21 cellular contexts compared by ENCODE assay signal in the genomic region with DNA sequence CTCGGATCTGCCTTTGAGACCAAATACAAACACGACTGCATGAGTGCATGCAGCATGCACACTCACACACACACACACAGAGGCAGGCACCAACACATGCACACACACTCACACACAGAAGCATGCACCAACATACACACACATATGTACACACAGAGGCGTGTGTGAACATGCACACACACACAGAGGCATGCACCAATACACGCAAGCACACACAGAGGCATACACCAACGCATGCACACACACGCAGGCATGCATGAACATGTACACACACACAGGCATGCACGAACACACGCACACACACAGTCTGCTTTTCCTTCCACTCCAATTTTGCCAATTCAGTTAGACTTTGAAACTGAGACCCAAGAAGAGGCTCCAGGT.
DNase-seq lines count a peak whose midpoint lies in the region; ATAC-seq, FAIRE-seq and TF ChIP-seq lines count a peak whose summit lies in the region.
"Had no signal": no experiment of that assay in that cellular context is flagged by ENCODE, and none has a peak within 500 bp of the region (broad histone marks: within the 10 kb centered on the region; RNA-seq: fewer than 3 reads in every experiment).

No MANE protein-coding gene starts in this region.

- H2AFZ ChIP-seq in IMR-90 (replicated peaks; ENCODE audit: low read length, poor library complexity) = peak overlapping the region; percentile 35
- H2AFZ ChIP-seq in GM12878 (ENCODE audit: control insufficient read depth, low read depth, low read length) = no peak overlapping the region

- ATAC-seq in IMR-90 (ENCODE audit: low read depth) = no peak
- ATAC-seq in GM12878 = no peak
- ATAC-seq: stimulated activated naive B cell treated with anti-CD40 and anti-IgM and Interleukin-4, amounts not matched to agents 10 μg/mL and 1 μg/mL and 100 μg/mL, for 72 hours had no signal

- POLR2A ChIA-PET in IMR-90 (lab: Charles Lee; ENCODE audit: unreplicated experiment) = interaction anchor here (0.6 kb wide), 1 partner anchor 930 kb away, joined by 11 read pairs; no protein-coding TSS in a partner anchor
- POLR2A ChIA-PET in GM12878 (lab: Charles Lee) = no interaction called here

- peak overlapping the region; percentile 8 for H3K4me3 Mint-ChIP-seq in osteocyte (ENCODE audit: unreplicated experiment)
- H3K4me3 Mint-ChIP-seq: stimulated activated naive B cell treated with anti-CD40 and anti-IgM and Interleukin-4, amounts not matched to agents 10 μg/mL and 1 μg/mL and 100 μg/mL, for 72 hours had no signal

- TF ChIP-seq POLR2A in IMR-90 (IDR thresholded peaks at IDR 0.05; ENCODE audit: low read depth, low read length) (no peak), GM12878 (IDR thresholded peaks at IDR 0.05; ENCODE audit: low read depth, low read length) (no peak), esophagus squamous epithelium (IDR thresholded peaks at IDR 0.05) (no peak)

- H3K9me1 ChIP-seq in IMR-90 (ENCODE audit: insufficient read depth, low read length) = peaks cover 34% of the 10 kb centered on the region

- H3K36me3 ChIP-seq in BLaER1 treated with 17β-estradiol and CSF1 and Interleukin-3, amounts not matched to agents 10 nM and 100 nM = no peaks in the 10 kb centered on the region
- H3K36me3 ChIP-seq in IMR-90 (ENCODE audit: control insufficient read depth, insufficient read depth, low read length) = no peaks in the 10 kb centered on the region
- no peaks in the 10 kb centered on the region for H3K36me3 ChIP-seq in GM12878 (ENCODE audit: control insufficient read depth in 2 of 2, insufficient read depth in 2 of 2, low read length in 1 of 2)
- no peaks in the 10 kb centered on the region for H3K36me3 ChIP-seq in esophagus squamous epithelium
- H3K36me3 ChIP-seq: pancreas, transverse colon had no signal

- peaks cover 0 to 6% (median 0%) of the 10 kb centered on the region in 11 experiments; a peak in 1 of 22 replicates for H4K20me1 ChIP-seq in BLaER1 treated with 17β-estradiol and CSF1 and Interleukin-3, amounts not matched to agents 10 nM and 100 nM
- H4K20me1 ChIP-seq in IMR-90 (ENCODE audit: insufficient read depth, low read length) = peaks cover 4% of the 10 kb centered on the region; the same call in 1 of the 2 replicates
- no peaks in the 10 kb centered on the region; the same call in 1 of the 2 replicates for H4K20me1 ChIP-seq in GM12878 (ENCODE audit: control insufficient read depth, insufficient read depth)

- peak overlapping the region; percentile 12; the same call in 1 of the 3 replicates for H2BK15ac ChIP-seq in IMR-90 (ENCODE audit: low read depth, low read length)

- no peaks in the 10 kb centered on the region for H3K9me3 ChIP-seq in BLaER1 treated with 17β-estradiol and CSF1 and Interleukin-3, amounts not matched to agents 10 nM and 100 nM (replicated peaks in 1 of 11)
- H3K9me3 ChIP-seq in IMR-90 (ENCODE audit: control insufficient read depth, insufficient read depth, low read length) (no peaks in the 10 kb centered on the region), GM12878 (replicated peaks; ENCODE audit: control insufficient read depth, insufficient read depth, low read length) (no peaks in the 10 kb centered on the region), esophagus squamous epithelium (no peaks in the 10 kb centered on the region)
- H3K9me3 ChIP-seq: pancreas, transverse colon had no signal

- no peaks in the 10 kb centered on the region for H3K27me3 Mint-ChIP-seq in osteocyte (ENCODE audit: unreplicated experiment)

- peaks cover 18 to 67% (median 46%) of the 10 kb centered on the region in 10 experiments for H3K4me1 ChIP-seq in BLaER1 treated with 17β-estradiol and CSF1 and Interleukin-3, amounts not matched to agents 10 nM and 100 nM
- H3K4me1 ChIP-seq in IMR-90 (ENCODE audit: control insufficient read depth, insufficient read depth, low read length) = peaks cover 46% of the 10 kb centered on the region
- H3K4me1 ChIP-seq in GM12878 (ENCODE audit: control insufficient read depth, insufficient read depth, low read length) = peaks cover 9% of the 10 kb centered on the region
- H3K4me1 ChIP-seq in esophagus squamous epithelium = peaks cover 12 to 68% (median 53%) of the 10 kb centered on the region in 3 donors
- H3K4me1 ChIP-seq: pancreas had no signal

- H3K79me1 ChIP-seq in IMR-90 (ENCODE audit: low read depth in 1 of 2, low read length in 2 of 2) = no peaks in the 10 kb centered on the region; a peak in 1 of 4 replicates

- H3K23ac ChIP-seq in IMR-90 (ENCODE audit: low read depth, low read length) = no peak overlapping the region

- no peak for TF ChIP-seq RAD21 in IMR-90 (IDR thresholded peaks at IDR 0.05; ENCODE audit: low read length)
- TF ChIP-seq RAD21 in GM12878 (IDR thresholded peaks at IDR 0.05; ENCODE audit: insufficient read depth, low read depth, low read length) = no peak

- H3K14ac ChIP-seq in IMR-90 (replicated peaks; ENCODE audit: low read depth, low read length) = peak overlapping the region; percentile 61

- no peak for DNase-seq in IMR-90
- no peak for DNase-seq in GM12878 (ENCODE audit: low read depth, low spot score)
- no peak for DNase-seq in osteocyte (ENCODE audit: extremely low spot score, unreplicated experiment)
- no peak for DNase-seq in LoVo (ENCODE audit: low spot score)
- no peak for DNase-seq in posterior cingulate gyrus
- DNase-seq in esophagus squamous epithelium (lab: John Stamatoyannopoulos, UW) = no peak
- DNase-seq in HPDE6-E6E7 (ENCODE audit: extremely low spot score) = no peak
- DNase-seq: activated CD4-positive, CD25-positive, alpha-beta regulatory T cell treated with anti-CD3 and anti-CD28 coated beads, Interleukin-2, amount 50 U/mL, for 72 hours; activated gamma-delta T cell; anterior cingulate cortex; cerebellar nuclear complex; effector CD4-positive, alpha-beta T cell; Karpas-422; naive B cell; NCI-H1092; NCI-H1930; NCI-H446; pancreas; stimulated activated naive B cell treated with anti-CD40 and anti-IgM and Interleukin-4, amounts not matched to agents 10 μg/mL and 1 μg/mL and 100 μg/mL, for 72 hours; transverse colon had no signal

- FAIRE-seq in GM12878 (lab: Jason Lieb, UNC) = no peak
- FAIRE-seq: pancreas had no signal

- H3K27me3 ChIP-seq in BLaER1 treated with 17β-estradiol and CSF1 and Interleukin-3, amounts not matched to agents 10 nM and 100 nM = no peaks in the 10 kb centered on the region
- H3K27me3 ChIP-seq in IMR-90 (ENCODE audit: control insufficient read depth, insufficient read depth, low read length) = no peaks in the 10 kb centered on the region
- H3K27me3 ChIP-seq in GM12878 (replicated peaks in 1 of 2; ENCODE audit: control insufficient read depth in 2 of 2, insufficient read depth in 2 of 2, low read length in 1 of 2) = no peaks in the 10 kb centered on the region; a peak in 3 of 4 replicates
- no peaks in the 10 kb centered on the region for H3K27me3 ChIP-seq in esophagus squamous epithelium
- H3K27me3 ChIP-seq: pancreas, transverse colon had no signal

- intact Hi-C loops in IMR-90 (cut with micrococcal nuclease) = loop anchor here (5.0 kb wide), 1 partner anchor 178 kb away; no protein-coding TSS in a partner anchor
- intact Hi-C loops in GM12878 (cut with micrococcal nuclease; ENCODE audit: unreplicated experiment) = no loop called here
- intact Hi-C loops in posterior cingulate gyrus (cut with DNase I) = no loop called here
- intact Hi-C loops in esophagus squamous epithelium (cut with DNase I) = no loop called here

- peak overlapping the region; percentile 34 to 94 (median 81) for H3K4me2 ChIP-seq in BLaER1 treated with 17β-estradiol and CSF1 and Interleukin-3, amounts not matched to agents 10 nM and 100 nM
- H3K4me2 ChIP-seq in IMR-90 (ENCODE audit: low read depth, low read length) = no peak overlapping the region
- H3K4me2 ChIP-seq in GM12878 (ENCODE audit: control insufficient read depth, insufficient read depth) = peak overlapping the region; percentile 30; the same call in 1 of the 2 replicates

- no peaks in the 10 kb centered on the region for H3K36me3 Mint-ChIP-seq in osteocyte (ENCODE audit: unreplicated experiment)
- H3K36me3 Mint-ChIP-seq: naive B cell; stimulated activated naive B cell treated with anti-CD40 and anti-IgM and Interleukin-4, amounts not matched to agents 10 μg/mL and 1 μg/mL and 100 μg/mL, for 72 hours had no signal

- H2BK5ac ChIP-seq in IMR-90 (ENCODE audit: low read depth, low read length, poor library complexity, severe bottlenecking) = no peak overlapping the region

- H2AK5ac ChIP-seq in IMR-90 (ENCODE audit: low read depth, low read length) = peak overlapping the region; percentile 84; the same call in 1 of the 2 replicates

- RAD21 ChIA-PET in GM12878 (lab: Charles Lee; ENCODE audit: unreplicated experiment) = no interaction called here

- no peaks in the 10 kb centered on the region for H3K9me3 Mint-ChIP-seq in osteocyte (ENCODE audit: unreplicated experiment)
- H3K9me3 Mint-ChIP-seq: stimulated activated naive B cell treated with anti-CD40 and anti-IgM and Interleukin-4, amounts not matched to agents 10 μg/mL and 1 μg/mL and 100 μg/mL, for 72 hours had no signal

- H3K79me2 ChIP-seq in GM12878 (ENCODE audit: control insufficient read depth, insufficient read depth, low read length) = no peaks in the 10 kb centered on the region

- peak overlapping the region; percentile 0; the same call in 1 of the 2 replicates for H3K18ac ChIP-seq in IMR-90 (ENCODE audit: low read depth, low read length)

- TF ChIP-seq EP300 in GM12878 (IDR thresholded peaks at IDR 0.05; ENCODE audit: borderline replicate concordance in 1 of 2, control insufficient read depth in 1 of 2, low read depth in 2 of 2, low read length in 2 of 2) = no peak

- H3K27ac Mint-ChIP-seq in osteocyte (ENCODE audit: unreplicated experiment) = peak overlapping the region; percentile 82
- H3K27ac Mint-ChIP-seq: stimulated activated naive B cell treated with anti-CD40 and anti-IgM and Interleukin-4, amounts not matched to agents 10 μg/mL and 1 μg/mL and 100 μg/mL, for 72 hours had no signal

- H3K27ac ChIP-seq in BLaER1 treated with 17β-estradiol and CSF1 and Interleukin-3, amounts not matched to agents 10 nM and 100 nM = no peak overlapping the region
- H3K27ac ChIP-seq in IMR-90 (ENCODE audit: insufficient read depth, low read length) (no peak overlapping the region), GM12878 (ENCODE audit: control insufficient read depth, insufficient read depth) (no peak overlapping the region), esophagus squamous epithelium (no peak overlapping the region)
- H3K27ac ChIP-seq: pancreas had no signal

- H3K4me1 Mint-ChIP-seq in osteocyte (ENCODE audit: unreplicated experiment) = peaks cover 75% of the 10 kb centered on the region
- H3K4me1 Mint-ChIP-seq: naive B cell; stimulated activated naive B cell treated with anti-CD40 and anti-IgM and Interleukin-4, amounts not matched to agents 10 μg/mL and 1 μg/mL and 100 μg/mL, for 72 hours had no signal

- peak overlapping the region; percentile 1 for H2AK9ac ChIP-seq in IMR-90 (replicated peaks; ENCODE audit: low read depth, low read length, poor library complexity)

- 74% methylated on average over 4 of the region's 8 CpGs; no CpG with 5 or more reads in 1 of the 2 experiments for WGBS in IMR-90 (ENCODE audit: extremely low coverage in 2 of 2, insufficient read length in 1 of 2), 2 experiments
- 67% methylated on average over 8 of the region's 8 CpGs for WGBS in GM12878 (ENCODE audit: insufficient coverage, insufficient replicate concordance, low lambda C conversion rate, missing lambda C conversion rate)
- whole genome bisulfite sequencing in esophagus squamous epithelium, 2 donors = 32 to 55% methylated on average over 6 of the region's 8 CpGs

- H2BK20ac ChIP-seq in IMR-90 (ENCODE audit: low read depth, low read length) = peak overlapping the region; percentile 48; the same call in 1 of the 2 replicates

- peak overlapping the region in 1 of 2 experiments; percentile 39; a peak in 2 of 4 replicates for H4K8ac ChIP-seq in IMR-90 (ENCODE audit: low read depth in 2 of 2, low read length in 2 of 2)

- H4K5ac ChIP-seq in IMR-90 (ENCODE audit: low read depth, low read length) = no peak overlapping the region

- dilution Hi-C loops in IMR-90 (cut with HindIII; ENCODE audit: low sequenced_read_pairs, unreplicated experiment) = no loop called here

- peak overlapping the region; percentile 21; the same call in 1 of the 2 replicates for H2BK120ac ChIP-seq in IMR-90 (ENCODE audit: low read depth, low read length)

- CTCF ChIA-PET in IMR-90 (lab: Yijun Ruan, JAX) (no interaction called here), GM12878 (lab: Yijun Ruan, JAX) (interaction anchor here (1.0 to 1.5 kb wide), 2 partner anchors 19 to 25 kb away, joined by 3 read pairs; no protein-coding TSS in a partner anchor)

- H3K56ac ChIP-seq in IMR-90 (ENCODE audit: extremely low read depth, insufficient read depth, low read length) = no peak overlapping the region

- SMC1A ChIA-PET in GM12878 (lab: Charles Lee; ENCODE audit: uncharacterized antibody, unreplicated experiment) = no interaction called here

- BruUV-seq in IMR-90 (replicated peaks; lab: Mats Ljungman, UMichigan) (no TSS peak), GM12878 (replicated peaks; lab: Mats Ljungman, UMichigan) (no TSS peak)

- H3K9ac ChIP-seq in BLaER1 treated with 17β-estradiol and CSF1 and Interleukin-3, amounts not matched to agents 10 nM and 100 nM = peak overlapping the region in 1 of 11 experiments; percentile 47; a peak in 1 of 22 replicates
- no peak overlapping the region for H3K9ac ChIP-seq in IMR-90 (ENCODE audit: low read depth, low read length)
- no peak overlapping the region for H3K9ac ChIP-seq in GM12878 (ENCODE audit: control insufficient read depth, insufficient read depth, low read length)

- H3K4ac ChIP-seq in IMR-90 (ENCODE audit: low read depth, low read length) = peak overlapping the region; percentile 19

- TF ChIP-seq CTCF in IMR-90 (conservative IDR thresholded peaks at IDR 0.05; ENCODE audit: low read depth, low read length) (no peak), GM12878 (IDR thresholded peaks at IDR 0.05 in 2 of 3, conservative IDR thresholded peaks at IDR 0.05 in 1 of 3; ENCODE audit: control insufficient read depth in 2 of 3, extremely low read depth in 1 of 3, insufficient read depth in 1 of 3, low read depth in 3 of 3, low read length in 3 of 3) (no peak), osteocyte (IDR thresholded peaks at IDR 0.05) (no peak), esophagus squamous epithelium (IDR thresholded peaks at IDR 0.05) (no peak)

- in situ Hi-C loops in IMR-90 (cut with MboI; ENCODE audit: low sequenced_read_pairs) = no loop called here
- in situ Hi-C loops in GM12878 (cut with MboI) = no loop called here

- H4K91ac ChIP-seq in IMR-90 (ENCODE audit: insufficient read depth, low read depth, low read length) = peak overlapping the region; percentile 14; the same call in 1 of the 2 replicates

- no peak overlapping the region for H3K4me3 ChIP-seq in BLaER1 treated with 17β-estradiol and CSF1 and Interleukin-3, amounts not matched to agents 10 nM and 100 nM
- no peak overlapping the region for H3K4me3 ChIP-seq in IMR-90 (ENCODE audit: insufficient read depth, low read depth, low read length)
- H3K4me3 ChIP-seq in GM12878 = no peak overlapping the region
- no peak overlapping the region for H3K4me3 ChIP-seq in esophagus squamous epithelium
- H3K4me3 ChIP-seq: pancreas, transverse colon had no signal
